Comparison of ENCODE assay signal across 1 cellular context in the genomic region with DNA sequence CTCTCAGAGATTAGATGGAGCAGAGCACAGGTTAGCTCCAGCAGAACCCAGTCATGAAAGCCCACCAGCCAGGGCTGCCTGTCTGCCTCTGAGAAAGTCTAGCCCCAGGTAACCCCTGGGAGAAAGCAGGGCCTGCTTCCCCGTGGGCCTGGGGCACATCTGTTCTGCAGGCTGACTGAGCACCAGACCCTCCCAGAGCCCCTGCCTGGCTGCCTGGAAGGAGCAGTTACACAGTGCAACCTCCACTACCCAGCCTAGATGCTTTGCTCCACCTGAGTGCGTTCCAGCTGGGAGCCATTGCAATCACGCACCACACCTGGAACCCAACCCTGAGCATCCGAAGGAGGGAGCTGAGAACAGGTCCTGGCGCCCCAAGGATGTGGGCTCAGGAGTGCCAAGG.
TF ChIP-seq lines count a peak whose summit lies in the region.

No MANE protein-coding gene starts in this region.

TF ChIP-seq in neural cell, 6 proteins besides CTCF, POLR2A, EP300 and RAD21 (continued from another document):
- TF ChIP-seq MXI1 (conservative IDR thresholded peaks at IDR 0.05; ENCODE audit: poor library complexity, severe bottlenecking) = no peak
- TF ChIP-seq REST (IDR thresholded peaks at IDR 0.05; ENCODE audit: borderline replicate concordance) = no peak
- TF ChIP-seq POLR2AphosphoS5 (IDR thresholded peaks at IDR 0.05) = no peak
